Comparison of ENCODE assay signal across 22 cellular contexts in the genomic region with DNA sequence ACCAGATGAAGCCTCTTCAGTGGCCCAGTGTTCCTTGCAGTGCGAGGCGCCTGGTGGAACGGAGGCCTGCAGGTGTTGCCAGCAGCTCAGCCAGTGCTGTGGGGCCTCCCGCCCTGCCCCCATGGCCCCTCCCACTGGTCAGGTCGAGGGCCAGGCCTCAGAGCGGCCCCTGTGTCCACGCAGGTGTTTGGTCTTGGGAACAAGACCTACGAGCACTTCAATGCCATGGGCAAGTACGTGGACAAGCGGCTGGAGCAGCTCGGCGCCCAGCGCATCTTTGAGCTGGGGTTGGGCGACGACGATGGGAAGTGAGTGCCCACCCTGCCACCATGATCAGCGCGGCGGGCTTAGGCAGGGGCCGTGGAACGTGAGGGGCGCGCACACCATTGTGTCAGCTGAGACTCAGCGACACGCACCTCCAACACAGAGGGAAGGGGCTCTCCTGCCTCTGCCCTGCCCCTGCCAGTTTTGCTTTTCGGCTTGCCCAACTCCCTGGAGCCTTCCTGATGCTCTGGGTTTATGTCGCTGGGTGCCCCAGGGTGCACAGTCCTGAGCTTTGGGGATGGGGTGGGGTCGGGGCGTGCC. TPM values are rescaled to one million over a fixed set of nuclear protein-coding genes. Genes with fewer than 3 reads are reported as not detected.
A peak's percentile ranks its signal among the peaks of the same experiment; 100 is the strongest.
DNase-seq lines count a peak whose midpoint lies in the region; ATAC-seq, FAIRE-seq and TF ChIP-seq lines count a peak whose summit lies in the region.
"Had no signal": no experiment of that assay in that cellular context is flagged by ENCODE, and none has a peak within 500 bp of the region (broad histone marks: within the 10 kb centered on the region; RNA-seq: fewer than 3 reads in every experiment).

No MANE protein-coding gene starts in this region.

- POLR2A ChIA-PET in HepG2 (lab: Yijun Ruan, JAX), result no interaction called here

- in situ Hi-C loops in HepG2 (cut with HindIII; ENCODE audit: extremely low pct_ligation_motif_present, low pct_unique_long_range_greater_than_20kb) (no loop called here), gastrocnemius medialis (cut with MboI; ENCODE audit: low sequenced_read_pairs in 4 of 4) (no loop called here)

- DNase-seq in D341Med (ENCODE audit: low spot score), result peak; percentile 24
- peak in 2 of 7 donors; percentile 36 to 45 for DNase-seq in adrenal gland
- no peak for DNase-seq in HepG2 (ENCODE audit: low spot score)
- DNase-seq in gastrocnemius medialis, result no peak
- DNase-seq in NCI-H2107 treated with DMSO at 0.1 percent for 48 hours (lab: John Stamatoyannopoulos, UW; ENCODE audit: unreplicated experiment), result no peak
- no peak for DNase-seq in activated CD8-positive, alpha-beta memory T cell treated with anti-CD3 and anti-CD28 coated beads, Interleukin-2, amount 10 ng/mL, durations not matched to agents 7 days and 5 days
- no peak for DNase-seq in nucleus accumbens (lab: John Stamatoyannopoulos, UW)
- no peak for DNase-seq in T-helper 2 cell
- DNase-seq: CD8-positive, alpha-beta T cell; DND-41; GDM1; GM23248; MM.1S; NCI-H1105; NCI-H1694 treated with DMSO at 0.1 percent for 48 hours; NCI-H2171; NCI-H446 treated with DMSO at 0.1 percent for 48 hours; NCI-H748 treated with DMSO at 0.1 percent for 48 hours; SIG-M5 had no signal

- no peak overlapping the region for H3K9ac ChIP-seq in HepG2 (ENCODE audit: insufficient read depth, low read depth, low read length)
- H3K9ac ChIP-seq: GM23248 had no signal

- no peak overlapping the region for H3K4me3 ChIP-seq in adrenal gland
- H3K4me3 ChIP-seq in HepG2 (replicated peaks in 1 of 3; ENCODE audit: insufficient read depth in 1 of 3, low read depth in 2 of 3, low read length in 3 of 3), result no peak overlapping the region
- no peak overlapping the region for H3K4me3 ChIP-seq in gastrocnemius medialis
- H3K4me3 ChIP-seq: GM23248 had no signal

- H3K27ac Mint-ChIP-seq in activated CD8-positive, alpha-beta memory T cell treated with anti-CD3 and anti-CD28 coated beads, Interleukin-2, amount 10 ng/mL, durations not matched to agents 7 days and 5 days, result no peak overlapping the region
- H3K27ac Mint-ChIP-seq: B cell; CD8-positive, alpha-beta T cell had no signal

- H3K4me2 ChIP-seq in HepG2 (ENCODE audit: low read depth, low read length), result no peak overlapping the region

- H3K27me3 ChIP-seq in adrenal gland, result no peaks in the 10 kb centered on the region
- no peaks in the 10 kb centered on the region for H3K27me3 ChIP-seq in HepG2 (ENCODE audit: control insufficient read depth in 1 of 2, insufficient read depth in 2 of 2, low read length in 2 of 2)
- no peaks in the 10 kb centered on the region for H3K27me3 ChIP-seq in gastrocnemius medialis

- H3K36me3 ChIP-seq in adrenal gland (replicated peaks in 1 of 2), result peaks cover 0 to 66% of the 10 kb centered on the region in 2 donors
- peaks cover 50 to 91% of the 10 kb centered on the region in 2 experiments for H3K36me3 ChIP-seq in HepG2 (replicated peaks in 1 of 2; ENCODE audit: control insufficient read depth in 1 of 2, insufficient read depth in 2 of 2, low read length in 2 of 2)
- peaks cover 0 to 68% of the 10 kb centered on the region in 2 donors for H3K36me3 ChIP-seq in gastrocnemius medialis

- no peaks in the 10 kb centered on the region for H3K36me3 Mint-ChIP-seq in activated CD8-positive, alpha-beta memory T cell treated with anti-CD3 and anti-CD28 coated beads, Interleukin-2, amount 10 ng/mL, durations not matched to agents 7 days and 5 days

- peaks cover 8% of the 10 kb centered on the region for H4K20me1 ChIP-seq in HepG2 (ENCODE audit: insufficient read depth, low read length)

- H3K4me1 ChIP-seq in adrenal gland (replicated peaks in 1 of 2) (peaks cover 25 to 65% of the 10 kb centered on the region in 2 donors), HepG2 (ENCODE audit: insufficient read depth, low read length) (no peaks in the 10 kb centered on the region; the same call in 1 of the 2 replicates), gastrocnemius medialis (peaks cover 12% of the 10 kb centered on the region in 2 donors)

- intact Hi-C loops in adrenal gland (cut with DNase I), result no loop called here
- intact Hi-C loops in HepG2 (cut with micrococcal nuclease; ENCODE audit: unreplicated experiment), result no loop called here
- intact Hi-C loops in gastrocnemius medialis (cut with DNase I; ENCODE audit: low total_unique reads), result no loop called here

- BruUV-seq in HepG2 (replicated peaks; lab: Mats Ljungman, UMichigan), result no TSS peak

- H3K4me1 Mint-ChIP-seq in activated CD8-positive, alpha-beta memory T cell treated with anti-CD3 and anti-CD28 coated beads, Interleukin-2, amount 10 ng/mL, durations not matched to agents 7 days and 5 days, result no peaks in the 10 kb centered on the region
- H3K4me1 Mint-ChIP-seq: B cell had no signal

- TF ChIP-seq CTCF in adrenal gland (IDR thresholded peaks at IDR 0.05), result no peak
- TF ChIP-seq CTCF in HepG2 (CRISPR knock-in tag; IDR thresholded peaks at IDR 0.05), result no peak
- TF ChIP-seq CTCF in gastrocnemius medialis (IDR thresholded peaks at IDR 0.05 in 4 of 5, conservative IDR thresholded peaks at IDR 0.05 in 1 of 5), result no peak

- H3K9me3 Mint-ChIP-seq in activated CD8-positive, alpha-beta memory T cell treated with anti-CD3 and anti-CD28 coated beads, Interleukin-2, amount 10 ng/mL, durations not matched to agents 7 days and 5 days (ENCODE audit: low read depth), result no peaks in the 10 kb centered on the region
- H3K9me3 Mint-ChIP-seq: CD8-positive, alpha-beta T cell had no signal

- ATAC-seq in HepG2 (no peak), gastrocnemius medialis (no peak)
- no peak for ATAC-seq in activated CD8-positive, alpha-beta memory T cell treated with anti-CD3 and anti-CD28 coated beads, Interleukin-2, amount 10 ng/mL, durations not matched to agents 7 days and 5 days
- ATAC-seq: CD8-positive, alpha-beta T cell had no signal

- CTCF ChIA-PET in HepG2 (lab: Yijun Ruan, JAX; ENCODE audit: low intra/inter-chr PET ratio, low total read pairs), result no interaction called here
- CTCF ChIA-PET in activated CD8-positive, alpha-beta memory T cell treated with anti-CD3 and anti-CD28 coated beads, Interleukin-2, amount 10 ng/mL, durations not matched to agents 7 days and 5 days (lab: Charles Lee), result no interaction called here

- no peak for TF ChIP-seq EP300 in HepG2 (IDR thresholded peaks at IDR 0.05; ENCODE audit: low read depth in 2 of 2, low read length in 2 of 2)
- no peak for TF ChIP-seq EP300 in HepG2 (CRISPR knock-in tag; IDR thresholded peaks at IDR 0.05; ENCODE audit: borderline replicate concordance)

- no peak for TF ChIP-seq RAD21 in HepG2 (CRISPR knock-in tag; IDR thresholded peaks at IDR 0.05)

- FAIRE-seq in HepG2 (lab: Jason Lieb, UNC), result no peak
- FAIRE-seq: GM12892, GM19239 had no signal

- H3K27ac ChIP-seq in adrenal gland, result peak overlapping the region; percentile 64 to 97 (median 81)
- no peak overlapping the region for H3K27ac ChIP-seq in HepG2 (ENCODE audit: extremely low read length, insufficient read depth, low read length)
- H3K27ac ChIP-seq in gastrocnemius medialis, result peak overlapping the region in 3 of 4 donors; percentile 23 to 44 (median 31)
- H3K27ac ChIP-seq: GM23248 had no signal

- H2AFZ ChIP-seq in HepG2 (ENCODE audit: low read length), result no peak overlapping the region
- H2AFZ ChIP-seq: GM23248 had no signal

- no peaks in the 10 kb centered on the region for H3K9me3 ChIP-seq in adrenal gland (replicated peaks in 1 of 3)
- no peaks in the 10 kb centered on the region for H3K9me3 ChIP-seq in HepG2 (ENCODE audit: low read length)
- no peaks in the 10 kb centered on the region for H3K9me3 ChIP-seq in gastrocnemius medialis

- TF ChIP-seq POLR2A in adrenal gland (IDR thresholded peaks at IDR 0.05) (no peak), HepG2 (IDR thresholded peaks at IDR 0.05; ENCODE audit: insufficient read depth in 1 of 2, low read depth in 2 of 2, low read length in 2 of 2) (peak in 1 of 2 experiments; percentile 48; a peak in 2 of 4 replicates), gastrocnemius medialis (IDR thresholded peaks at IDR 0.05) (no peak)

- WGBS in adrenal gland, 4 donors, result 82 to 90% (median 87%) methylated on average over 14 to 29 of the region's 29 CpGs
- over 99% methylated on average over 19 of the region's 29 CpGs for WGBS in HepG2 (ENCODE audit: low lambda C conversion rate)

- H3K27me3 Mint-ChIP-seq in activated CD8-positive, alpha-beta memory T cell treated with anti-CD3 and anti-CD28 coated beads, Interleukin-2, amount 10 ng/mL, durations not matched to agents 7 days and 5 days, result no peaks in the 10 kb centered on the region
- H3K27me3 Mint-ChIP-seq: B cell had no signal

- no peak overlapping the region for H3K4me3 Mint-ChIP-seq in activated CD8-positive, alpha-beta memory T cell treated with anti-CD3 and anti-CD28 coated beads, Interleukin-2, amount 10 ng/mL, durations not matched to agents 7 days and 5 days
- H3K4me3 Mint-ChIP-seq: B cell; CD8-positive, alpha-beta T cell had no signal

- H3K79me2 ChIP-seq in HepG2 (ENCODE audit: insufficient read depth, low read length), result peaks cover 2% of the 10 kb centered on the region

RNA-seq across cellular contexts. Expression of gene TMEM120A, which starts 13.4 kb away (rescaled TPM):
- 100 to 1,000 TPM in 4 of 8 donors, 10 to 100 TPM in 4; 51.4 to 277 (median 113) TPM for total RNA-seq in adrenal gland
- polyA plus RNA-seq in adrenal gland, result 100 to 1,000 TPM; 197 to 260 (median 227) TPM
- total RNA-seq in HepG2 (2016; rRNA removed; fragmentation: Illumina TruSeq; extraction: Trizol), result 22.9 and 40.3 TPM in 2 replicates
- total RNA-seq in HepG2 (2016; cell fraction: cytosol; rRNA removed; fragmentation: Illumina TruSeq; extraction: Trizol; ENCODE audit: low read depth), result 31.6 and 36.7 TPM in 2 replicates
- 26.0 and 40.4 TPM in 2 replicates for total RNA-seq in HepG2 (2016; cell fraction: insoluble cytoplasmic fraction; rRNA removed; fragmentation: Illumina TruSeq; extraction: Trizol)
- total RNA-seq in HepG2 (2016; cell fraction: membrane; rRNA removed; fragmentation: Illumina TruSeq; extraction: Trizol), result 34.6 and 34.8 TPM in 2 replicates
- total RNA-seq in HepG2 (2016; cell fraction: nucleus; rRNA removed; fragmentation: Illumina TruSeq; extraction: Trizol), result 31.7 and 39.9 TPM in 2 replicates
- polyA plus RNA-seq in HepG2 (2011; rRNA removed), result 102 and 116 TPM in 2 replicates
- 81.9 and 91.9 TPM in 2 replicates for polyA plus RNA-seq in HepG2 (2011; cell fraction: cytosol; rRNA removed)
- 76.1 and 77.6 TPM in 2 replicates for polyA plus RNA-seq in HepG2 (2011; cell fraction: nucleus; rRNA removed)
- polyA plus RNA-seq in HepG2 (2012), result 41.2 and 57.5 TPM in 2 replicates
- polyA plus RNA-seq in HepG2 (2016; cell fraction: cytosol; fragmentation: Illumina TruSeq; extraction: Trizol; ENCODE audit: low read depth), result 78.5 and 88.6 TPM in 2 replicates
- polyA plus RNA-seq in HepG2 (2016; cell fraction: insoluble cytoplasmic fraction; fragmentation: Illumina TruSeq; extraction: Trizol; ENCODE audit: low read depth), result 64.8 and 69.3 TPM in 2 replicates
- polyA plus RNA-seq in HepG2 (2016; cell fraction: membrane; fragmentation: Illumina TruSeq; extraction: Trizol; ENCODE audit: low read depth), result 81.3 and 84.7 TPM in 2 replicates
- 144 and 149 TPM in 2 replicates for polyA plus RNA-seq in HepG2 (2016; cell fraction: nucleus; fragmentation: Illumina TruSeq; extraction: Trizol; ENCODE audit: insufficient read depth, low read depth)
- polyA minus RNA-seq in HepG2 (2011; rRNA and poly(A)+ RNA removed; ENCODE audit: low replicate concordance), result 97.0 and 238 TPM in 2 replicates
- polyA minus RNA-seq in HepG2 (2011; cell fraction: cytosol; rRNA and poly(A)+ RNA removed), result 32.4 and 39.8 TPM in 2 replicates
- polyA minus RNA-seq in HepG2 (2011; cell fraction: nucleus; rRNA and poly(A)+ RNA removed), result 15.5 and 22.4 TPM in 2 replicates
- total RNA-seq in gastrocnemius medialis, result 10 to 100 TPM; 21.3 to 56.7 (median 38.2) TPM
- total RNA-seq in activated CD8-positive, alpha-beta memory T cell treated with anti-CD3 and anti-CD28 coated beads, Interleukin-2, amount 10 ng/mL, durations not matched to agents 7 days and 5 days, result 10 to 100 TPM; 25.4 to 27.0 TPM
